ENCODE assay signal across 1 cellular context in the genomic region with DNA sequence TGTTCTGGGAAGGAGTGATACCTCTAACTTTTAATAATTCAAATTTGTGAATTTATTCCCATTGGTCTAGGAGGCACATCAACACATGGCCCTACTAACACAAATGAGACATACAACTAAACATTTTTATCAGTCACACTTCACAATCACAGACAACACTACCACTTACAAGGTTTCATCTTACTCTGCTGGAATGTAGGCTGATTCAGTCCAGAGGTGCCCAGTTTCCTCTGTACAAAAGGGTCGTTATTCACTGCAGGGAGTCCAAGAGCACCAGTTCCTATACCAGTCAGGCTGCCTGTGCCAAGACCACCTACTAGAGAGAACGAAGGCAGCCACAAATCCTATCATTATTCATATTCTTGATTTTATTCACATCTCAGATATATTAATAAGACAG.
TF ChIP-seq lines count a peak whose summit lies in the region.

No MANE protein-coding gene starts in this region.

TF ChIP-seq in IMR-90, 13 proteins besides CTCF, POLR2A, EP300 and RAD21:
- TF ChIP-seq, protein P1, sequence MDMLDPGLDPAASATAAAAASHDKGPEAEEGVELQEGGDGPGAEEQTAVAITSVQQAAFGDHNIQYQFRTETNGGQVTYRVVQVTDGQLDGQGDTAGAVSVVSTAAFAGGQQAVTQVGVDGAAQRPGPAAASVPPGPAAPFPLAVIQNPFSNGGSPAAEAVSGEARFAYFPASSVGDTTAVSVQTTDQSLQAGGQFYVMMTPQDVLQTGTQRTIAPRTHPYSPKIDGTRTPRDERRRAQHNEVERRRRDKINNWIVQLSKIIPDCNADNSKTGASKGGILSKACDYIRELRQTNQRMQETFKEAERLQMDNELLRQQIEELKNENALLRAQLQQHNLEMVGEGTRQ (IDR thresholded peaks at IDR 0.05; ENCODE audit: low read depth, low read length) = no peak
- no peak for TF ChIP-seq RFX5 (IDR thresholded peaks at IDR 0.05; ENCODE audit: low read depth, low read length)
- no peak for TF ChIP-seq CHD1 (IDR thresholded peaks at IDR 0.05; ENCODE audit: low read depth, low read length)
- TF ChIP-seq, protein P2, sequence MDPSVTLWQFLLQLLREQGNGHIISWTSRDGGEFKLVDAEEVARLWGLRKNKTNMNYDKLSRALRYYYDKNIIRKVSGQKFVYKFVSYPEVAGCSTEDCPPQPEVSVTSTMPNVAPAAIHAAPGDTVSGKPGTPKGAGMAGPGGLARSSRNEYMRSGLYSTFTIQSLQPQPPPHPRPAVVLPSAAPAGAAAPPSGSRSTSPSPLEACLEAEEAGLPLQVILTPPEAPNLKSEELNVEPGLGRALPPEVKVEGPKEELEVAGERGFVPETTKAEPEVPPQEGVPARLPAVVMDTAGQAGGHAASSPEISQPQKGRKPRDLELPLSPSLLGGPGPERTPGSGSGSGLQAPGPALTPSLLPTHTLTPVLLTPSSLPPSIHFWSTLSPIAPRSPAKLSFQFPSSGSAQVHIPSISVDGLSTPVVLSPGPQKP (IDR thresholded peaks at IDR 0.05; ENCODE audit: borderline replicate concordance, low read depth, low read length) = no peak
- no peak for TF ChIP-seq SMC3 (IDR thresholded peaks at IDR 0.05; ENCODE audit: low read depth, low read length)
- no peak for TF ChIP-seq FOS (IDR thresholded peaks at IDR 0.05; ENCODE audit: low read depth, low read length)
- TF ChIP-seq BHLHE40 (IDR thresholded peaks at IDR 0.05; ENCODE audit: low read depth, low read length) = no peak
- TF ChIP-seq MXI1 (IDR thresholded peaks at IDR 0.05; ENCODE audit: borderline replicate concordance, low read depth, low read length) = no peak
